Comparison of ENCODE assay signal across 6 cellular contexts in the genomic region with DNA sequence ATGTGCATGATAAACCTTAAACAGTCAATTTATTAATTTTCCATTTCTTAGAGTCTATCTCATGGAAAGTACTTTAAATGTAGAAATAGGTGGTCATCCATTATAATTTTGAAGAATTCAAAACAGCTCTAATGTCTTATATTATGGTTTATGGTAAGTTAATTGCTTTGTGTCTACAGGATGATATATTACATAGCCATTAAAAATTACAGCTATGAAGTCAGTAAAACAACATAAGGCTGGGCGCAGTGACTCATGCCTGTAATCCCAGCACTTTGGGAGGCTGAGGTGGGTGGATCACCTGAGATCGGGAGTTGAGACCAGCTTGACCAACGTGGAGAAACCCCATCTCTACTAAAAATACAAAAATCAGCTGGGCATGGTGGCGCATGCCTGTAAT. TPM values are rescaled to one million over a fixed set of nuclear protein-coding genes. Genes with fewer than 3 reads are reported as not detected.
DNase-seq lines count a peak whose midpoint lies in the region; ATAC-seq, FAIRE-seq and TF ChIP-seq lines count a peak whose summit lies in the region.
"Not testable (repeated sequence)": the region's sequence is repeated elsewhere in the genome, so short reads cannot be mapped to it uniquely, and the experiment has no call there.

No MANE protein-coding gene starts in this region.

- H3K27me3 Mint-ChIP-seq in glutamatergic neuron (ENCODE audit: unreplicated experiment); stimulated activated naive B cell treated with anti-CD40 and anti-IgM and Interleukin-4, amounts not matched to agents 10 μg/mL and 1 μg/mL and 100 μg/mL, for 72 hours: not testable (repeated sequence)

- not testable (repeated sequence) for TF ChIP-seq CTCF in glutamatergic neuron (IDR thresholded peaks at IDR 0.05; ENCODE audit: partially characterized antibody, unreplicated experiment)

- H3K9ac ChIP-seq in adipocyte (ENCODE audit: low read length): not testable (repeated sequence)

- peak overlapping the region; percentile 91 for H3K27ac Mint-ChIP-seq in glutamatergic neuron (ENCODE audit: unreplicated experiment)
- peak overlapping the region; percentile 14 for H3K27ac Mint-ChIP-seq in stimulated activated naive B cell treated with anti-CD40 and anti-IgM and Interleukin-4, amounts not matched to agents 10 μg/mL and 1 μg/mL and 100 μg/mL, for 72 hours

- not testable (repeated sequence) for H3K9me3 ChIP-seq in adipocyte (ENCODE audit: control insufficient read depth, low read length)

- not testable (repeated sequence) for H3K27me3 ChIP-seq in adipocyte (replicated peaks; ENCODE audit: control insufficient read depth, insufficient read depth, low read length)

- peaks cover 41% of the 10 kb centered on the region for H3K4me1 Mint-ChIP-seq in glutamatergic neuron (ENCODE audit: low read depth, unreplicated experiment)
- peaks cover 17 to 43% of the 10 kb centered on the region in 2 donors for H3K4me1 Mint-ChIP-seq in stimulated activated naive B cell treated with anti-CD40 and anti-IgM and Interleukin-4, amounts not matched to agents 10 μg/mL and 1 μg/mL and 100 μg/mL, for 72 hours

- peaks cover 11% of the 10 kb centered on the region for H3K36me3 ChIP-seq in adipocyte (ENCODE audit: control insufficient read depth, insufficient read depth, low read length, severe bottlenecking)

- not testable (repeated sequence) for H3K36me3 Mint-ChIP-seq in glutamatergic neuron (ENCODE audit: unreplicated experiment)
- H3K36me3 Mint-ChIP-seq in stimulated activated naive B cell treated with anti-CD40 and anti-IgM and Interleukin-4, amounts not matched to agents 10 μg/mL and 1 μg/mL and 100 μg/mL, for 72 hours: peaks cover 16 to 35% of the 10 kb centered on the region in 2 donors

- not testable (repeated sequence) for H3K9me3 Mint-ChIP-seq in glutamatergic neuron (ENCODE audit: unreplicated experiment); stimulated activated naive B cell treated with anti-CD40 and anti-IgM and Interleukin-4, amounts not matched to agents 10 μg/mL and 1 μg/mL and 100 μg/mL, for 72 hours

- peak overlapping the region; percentile 20 for H3K4me3 Mint-ChIP-seq in glutamatergic neuron (ENCODE audit: unreplicated experiment)
- H3K4me3 Mint-ChIP-seq in stimulated activated naive B cell treated with anti-CD40 and anti-IgM and Interleukin-4, amounts not matched to agents 10 μg/mL and 1 μg/mL and 100 μg/mL, for 72 hours: not testable (repeated sequence)

- not testable (repeated sequence) for TF ChIP-seq POLR2A in H54 (IDR thresholded peaks at IDR 0.05; ENCODE audit: low read depth, low read length)

- not testable (repeated sequence) for ATAC-seq in stimulated activated naive B cell treated with anti-CD40 and anti-IgM and Interleukin-4, amounts not matched to agents 10 μg/mL and 1 μg/mL and 100 μg/mL, for 72 hours (replicated peaks)

- peaks cover 20% of the 10 kb centered on the region for H3K4me1 ChIP-seq in adipocyte (ENCODE audit: control insufficient read depth, insufficient read depth, low read length)

- peak overlapping the region; percentile 63 for H3K4me3 ChIP-seq in adipocyte (ENCODE audit: low read length)

- FAIRE-seq in H54 (lab: Jason Lieb, UNC): peak; percentile 15

- DNase-seq in DMS 273 (lab: John Stamatoyannopoulos, UW; ENCODE audit: unreplicated experiment): peak; percentile 45
- DNase-seq in H54 (ENCODE audit: insufficient read length, low spot score); adipocyte (ENCODE audit: low read depth); glutamatergic neuron; stimulated activated naive B cell treated with anti-CD40 and anti-IgM and Interleukin-4, amounts not matched to agents 10 μg/mL and 1 μg/mL and 100 μg/mL, for 72 hours: not testable (repeated sequence)
- DNase-seq in NCI-H69 (lab: John Stamatoyannopoulos, UW): peak; percentile 55

RNA-seq across cellular contexts. Expression of gene RALA, which starts 44.9 kb away (rescaled TPM):
- total RNA-seq in glutamatergic neuron (ENCODE audit: unreplicated experiment): 69.9 TPM
